1 cellular context compared by ENCODE assay signal in the genomic region with DNA sequence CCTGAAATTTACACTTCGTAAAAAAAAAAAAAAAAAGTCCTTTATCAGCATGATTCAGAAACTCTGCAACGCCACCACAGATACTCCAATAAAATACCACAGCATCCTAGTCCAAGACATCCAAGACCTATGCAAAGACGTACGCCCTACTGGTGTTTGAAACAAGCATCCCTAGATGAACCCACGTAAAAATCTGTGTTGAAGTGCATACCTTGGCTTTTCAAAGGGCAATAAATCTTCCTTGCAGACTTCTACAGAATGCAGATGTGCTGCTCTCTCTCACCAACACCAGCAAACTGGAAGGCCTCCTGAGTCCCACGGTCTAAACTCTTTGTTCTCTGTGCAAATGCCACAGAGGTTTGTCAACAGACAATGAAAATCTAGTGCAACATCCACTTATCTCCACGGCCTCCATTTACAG.
TF ChIP-seq lines count a peak whose summit lies in the region.

No MANE protein-coding gene starts in this region.

TF ChIP-seq in A549, 52 proteins besides CTCF, POLR2A, EP300 and RAD21 (continued from another document):
- TF ChIP-seq, protein P1, sequence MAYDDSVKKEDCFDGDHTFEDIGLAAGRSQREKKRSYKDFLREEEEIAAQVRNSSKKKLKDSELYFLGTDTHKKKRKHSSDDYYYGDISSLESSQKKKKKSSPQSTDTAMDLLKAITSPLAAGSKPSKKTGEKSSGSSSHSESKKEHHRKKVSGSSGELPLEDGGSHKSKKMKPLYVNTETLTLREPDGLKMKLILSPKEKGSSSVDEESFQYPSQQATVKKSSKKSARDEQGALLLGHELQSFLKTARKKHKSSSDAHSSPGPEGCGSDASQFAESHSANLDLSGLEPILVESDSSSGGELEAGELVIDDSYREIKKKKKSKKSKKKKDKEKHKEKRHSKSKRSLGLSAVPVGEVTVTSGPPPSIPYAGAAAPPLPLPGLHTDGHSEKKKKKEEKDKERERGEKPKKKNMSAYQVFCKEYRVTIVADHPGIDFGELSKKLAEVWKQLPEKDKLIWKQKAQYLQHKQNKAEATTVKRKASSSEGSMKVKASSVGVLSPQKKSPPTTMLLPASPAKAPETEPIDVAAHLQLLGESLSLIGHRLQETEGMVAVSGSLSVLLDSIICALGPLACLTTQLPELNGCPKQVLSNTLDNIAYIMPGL (CRISPR knock-in tag; IDR thresholded peaks at IDR 0.05; ENCODE audit: borderline replicate concordance), result no peak
- TF ChIP-seq MAX (IDR thresholded peaks at IDR 0.05) (peak; percentile 15; the same call in 1 of the 2 replicates), HOXB13 (CRISPR knock-in tag; IDR thresholded peaks at IDR 0.05; ENCODE audit: low read depth) (peak; percentile 56; the same call in 1 of the 2 replicates), GATA3 (IDR thresholded peaks at IDR 0.05; ENCODE audit: borderline replicate concordance) (peak; percentile 91), BCL3 (IDR thresholded peaks at IDR 0.05) (peak; percentile 36; the same call in 1 of the 3 replicates), NFE2L2 (conservative IDR thresholded peaks at IDR 0.05; ENCODE audit: low read length) (peak; percentile 86), HOXB5 (CRISPR knock-in tag; IDR thresholded peaks at IDR 0.05) (peak; percentile 87; the same call in 1 of the 2 replicates), RARB (CRISPR knock-in tag; IDR thresholded peaks at IDR 0.05) (0 out of 2 replicates have a peak, but pooled peaks have one; percentile 23), CHD2 (IDR thresholded peaks at IDR 0.05; ENCODE audit: low read length, partially characterized antibody) (no peak), NPAS2 (CRISPR knock-in tag; IDR thresholded peaks at IDR 0.05; ENCODE audit: borderline replicate concordance) (no peak), JUN (IDR thresholded peaks at IDR 0.05) (peak; percentile 62 to 82; a peak in 4 of 5 replicates), ZSCAN20 (CRISPR knock-in tag; IDR thresholded peaks at IDR 0.05) (no peak; the same call in 1 of the 2 replicates), EHF (CRISPR knock-in tag; IDR thresholded peaks at IDR 0.05) (no peak), SMC3 (IDR thresholded peaks at IDR 0.05) (peak; percentile 30; the same call in 1 of the 3 replicates), CBX8 (IDR thresholded peaks at IDR 0.05) (no peak)
- TF ChIP-seq, protein P2, sequence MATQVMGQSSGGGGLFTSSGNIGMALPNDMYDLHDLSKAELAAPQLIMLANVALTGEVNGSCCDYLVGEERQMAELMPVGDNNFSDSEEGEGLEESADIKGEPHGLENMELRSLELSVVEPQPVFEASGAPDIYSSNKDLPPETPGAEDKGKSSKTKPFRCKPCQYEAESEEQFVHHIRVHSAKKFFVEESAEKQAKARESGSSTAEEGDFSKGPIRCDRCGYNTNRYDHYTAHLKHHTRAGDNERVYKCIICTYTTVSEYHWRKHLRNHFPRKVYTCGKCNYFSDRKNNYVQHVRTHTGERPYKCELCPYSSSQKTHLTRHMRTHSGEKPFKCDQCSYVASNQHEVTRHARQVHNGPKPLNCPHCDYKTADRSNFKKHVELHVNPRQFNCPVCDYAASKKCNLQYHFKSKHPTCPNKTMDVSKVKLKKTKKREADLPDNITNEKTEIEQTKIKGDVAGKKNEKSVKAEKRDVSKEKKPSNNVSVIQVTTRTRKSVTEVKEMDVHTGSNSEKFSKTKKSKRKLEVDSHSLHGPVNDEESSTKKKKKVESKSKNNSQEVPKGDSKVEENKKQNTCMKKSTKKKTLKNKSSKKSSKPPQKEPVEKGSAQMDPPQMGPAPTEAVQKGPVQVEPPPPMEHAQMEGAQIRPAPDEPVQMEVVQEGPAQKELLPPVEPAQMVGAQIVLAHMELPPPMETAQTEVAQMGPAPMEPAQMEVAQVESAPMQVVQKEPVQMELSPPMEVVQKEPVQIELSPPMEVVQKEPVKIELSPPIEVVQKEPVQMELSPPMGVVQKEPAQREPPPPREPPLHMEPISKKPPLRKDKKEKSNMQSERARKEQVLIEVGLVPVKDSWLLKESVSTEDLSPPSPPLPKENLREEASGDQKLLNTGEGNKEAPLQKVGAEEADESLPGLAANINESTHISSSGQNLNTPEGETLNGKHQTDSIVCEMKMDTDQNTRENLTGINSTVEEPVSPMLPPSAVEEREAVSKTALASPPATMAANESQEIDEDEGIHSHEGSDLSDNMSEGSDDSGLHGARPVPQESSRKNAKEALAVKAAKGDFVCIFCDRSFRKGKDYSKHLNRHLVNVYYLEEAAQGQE (IDR thresholded peaks at IDR 0.05), result no peak
TF ChIP-seq in A549: peak in this region for 13.
